8 cellular contexts compared by ENCODE assay signal in the genomic region with DNA sequence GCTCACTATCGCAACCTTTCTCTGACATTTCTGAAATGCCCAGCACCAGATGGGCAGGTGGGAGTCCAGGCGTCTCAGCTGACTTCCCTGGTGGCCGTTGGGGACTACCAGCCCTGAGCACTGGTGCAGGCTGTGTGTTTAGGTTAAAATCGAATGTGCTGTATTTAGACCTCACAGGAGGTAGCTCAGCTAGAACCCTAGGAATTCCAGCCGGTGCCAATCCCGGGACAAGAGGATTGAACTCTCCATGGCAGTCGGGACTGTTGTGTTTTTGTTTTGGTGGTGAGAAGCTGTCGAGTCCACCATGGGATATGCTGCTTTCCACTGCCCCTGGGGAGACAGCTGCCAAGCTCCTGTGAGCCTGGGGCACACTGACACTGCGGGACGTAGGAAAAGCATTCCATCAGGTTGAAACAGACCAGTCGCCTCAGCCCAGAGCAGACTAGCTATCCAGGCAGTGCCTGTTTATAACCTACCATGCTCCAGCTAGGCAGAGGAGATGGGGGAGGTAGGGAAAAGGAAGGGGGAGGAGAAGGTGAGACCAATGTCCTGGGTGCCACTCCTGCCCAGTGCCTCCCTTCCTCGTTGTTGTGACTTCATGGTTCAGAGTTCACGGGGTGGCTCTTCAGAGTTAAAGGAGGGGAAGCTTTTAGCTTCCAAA. TPM values are rescaled to one million over a fixed set of nuclear protein-coding genes. Genes with fewer than 3 reads are reported as not detected.
DNase-seq lines count a peak whose midpoint lies in the region; ATAC-seq, FAIRE-seq and TF ChIP-seq lines count a peak whose summit lies in the region.

No MANE protein-coding gene starts in this region.

- peaks cover 73% of the 10 kb centered on the region for H3K79me2 ChIP-seq in mammary epithelial cell (ENCODE audit: insufficient read depth, low read length)

- no peak for TF ChIP-seq CTCF in activated CD8-positive, alpha-beta T cell treated with anti-CD3 and anti-CD28 coated beads for 36 hours (IDR thresholded peaks at IDR 0.05)
- TF ChIP-seq CTCF in mammary epithelial cell (conservative IDR thresholded peaks at IDR 0.05 in 1 of 2, IDR thresholded peaks at IDR 0.05 in 1 of 2; ENCODE audit: extremely low read depth in 1 of 2, insufficient read depth in 1 of 2, low read depth in 1 of 2, low read length in 2 of 2): no peak

- intact Hi-C loops in activated CD8-positive, alpha-beta T cell treated with anti-CD3 and anti-CD28 coated beads for 36 hours (cut with micrococcal nuclease): no loop called here
- intact Hi-C loops in mammary epithelial cell (cut with micrococcal nuclease): no loop called here
- intact Hi-C loops in left colon (cut with DNase I, micrococcal nuclease): loop anchor here in 1 of 2 donors (10.0 kb wide), 1 partner anchor 51 kb away; no protein-coding TSS in a partner anchor

- peaks cover 77% of the 10 kb centered on the region for H3K4me1 ChIP-seq in mammary epithelial cell (ENCODE audit: insufficient read depth, low read length)

- no peaks in the 10 kb centered on the region for H3K27me3 ChIP-seq in mammary epithelial cell (ENCODE audit: insufficient read depth, low read length)

- H3K27me3 Mint-ChIP-seq in activated CD8-positive, alpha-beta T cell treated with anti-CD3 and anti-CD28 coated beads for 36 hours: no peaks in the 10 kb centered on the region
- H3K27me3 Mint-ChIP-seq in activated CD8-positive, alpha-beta T cell treated with anti-CD3 and anti-CD28 coated beads, Interleukin-2, amount 10 ng/mL, durations not matched to agents 7 days and 5 days (ENCODE audit: low read depth): no peaks in the 10 kb centered on the region

- H3K9me3 Mint-ChIP-seq in activated CD8-positive, alpha-beta T cell treated with anti-CD3 and anti-CD28 coated beads for 36 hours: no peaks in the 10 kb centered on the region
- no peaks in the 10 kb centered on the region for H3K9me3 Mint-ChIP-seq in activated CD8-positive, alpha-beta T cell treated with anti-CD3 and anti-CD28 coated beads, Interleukin-2, amount 10 ng/mL, durations not matched to agents 7 days and 5 days (ENCODE audit: insufficient read depth)

- peaks cover 18% of the 10 kb centered on the region for H3K36me3 Mint-ChIP-seq in activated CD8-positive, alpha-beta T cell treated with anti-CD3 and anti-CD28 coated beads for 36 hours (ENCODE audit: low read depth)
- H3K36me3 Mint-ChIP-seq in activated CD8-positive, alpha-beta T cell treated with anti-CD3 and anti-CD28 coated beads, Interleukin-2, amount 10 ng/mL, durations not matched to agents 7 days and 5 days (ENCODE audit: low read depth): no peaks in the 10 kb centered on the region

- ATAC-seq in activated CD8-positive, alpha-beta T cell treated with anti-CD3 and anti-CD28 coated beads for 36 hours: no peak
- ATAC-seq in activated CD8-positive, alpha-beta T cell treated with anti-CD3 and anti-CD28 coated beads, Interleukin-2, amount 10 ng/mL, durations not matched to agents 7 days and 5 days: no peak
- ATAC-seq in left colon (peak; percentile 66), HG02973 (IDR thresholded peaks at IDR 0.05; ENCODE audit: unreplicated experiment) (no peak), HG03571 (IDR thresholded peaks at IDR 0.05; ENCODE audit: unreplicated experiment) (no peak)

- no TSS peak for BruUV-seq in mammary epithelial cell (replicated peaks; lab: Mats Ljungman, UMichigan)

- H3K27ac Mint-ChIP-seq in activated CD8-positive, alpha-beta T cell treated with anti-CD3 and anti-CD28 coated beads for 36 hours: peak overlapping the region; percentile 19
- H3K27ac Mint-ChIP-seq in activated CD8-positive, alpha-beta T cell treated with anti-CD3 and anti-CD28 coated beads, Interleukin-2, amount 10 ng/mL, durations not matched to agents 7 days and 5 days: no peak overlapping the region

- WGBS in mammary epithelial cell (ENCODE audit: low coverage, missing lambda C conversion rate): 25% methylated on average over 13 of the region's 13 CpGs

- no peak for DNase-seq in activated CD8-positive, alpha-beta T cell treated with anti-CD3 and anti-CD28 coated beads for 36 hours
- DNase-seq in activated CD8-positive, alpha-beta T cell treated with anti-CD3 and anti-CD28 coated beads, Interleukin-2, amount 10 ng/mL, durations not matched to agents 7 days and 5 days: no peak
- DNase-seq in mammary epithelial cell: peak; percentile 86
- DNase-seq in left colon: peak in 1 of 2 donors; percentile 77
- DNase-seq in urothelium cell line (ENCODE audit: low spot score): peak; percentile 44
- no peak for DNase-seq in HK-2 (ENCODE audit: unreplicated experiment)

- H3K9ac ChIP-seq in mammary epithelial cell (ENCODE audit: insufficient read depth, low read length): peak overlapping the region; percentile 91

- CTCF ChIA-PET in activated CD8-positive, alpha-beta T cell treated with anti-CD3 and anti-CD28 coated beads for 36 hours (lab: Charles Lee): interaction anchor here (0.7 to 4.4 kb wide), 6 partner anchors 9 to 118 kb away, joined by 3 to 17 read pairs (median 4); no protein-coding TSS in a partner anchor
- CTCF ChIA-PET in activated CD8-positive, alpha-beta T cell treated with anti-CD3 and anti-CD28 coated beads, Interleukin-2, amount 10 ng/mL, durations not matched to agents 7 days and 5 days (lab: Charles Lee): interaction anchor here (0.9 to 2.4 kb wide), 14 partner anchors 12 to 119 kb away, joined by 3 to 12 read pairs (median 4); no protein-coding TSS in a partner anchor
- CTCF ChIA-PET in mammary epithelial cell (lab: Charles Lee; ENCODE audit: low non-redundant PET): interaction anchor here (1.1 kb wide), 1 partner anchor 73 kb away, joined by 3 read pairs; no protein-coding TSS in a partner anchor

- peaks cover 31% of the 10 kb centered on the region for H3K36me3 ChIP-seq in mammary epithelial cell (ENCODE audit: insufficient read depth, low read length)

- POLR2A ChIA-PET in activated CD8-positive, alpha-beta T cell treated with anti-CD3 and anti-CD28 coated beads for 36 hours (lab: Charles Lee): interaction anchor here (0.6 to 2.4 kb wide), 6 partner anchors 10 to 73 kb away, joined by 3 to 8 read pairs (median 4); no protein-coding TSS in a partner anchor
- POLR2A ChIA-PET in activated CD8-positive, alpha-beta T cell treated with anti-CD3 and anti-CD28 coated beads, Interleukin-2, amount 10 ng/mL, durations not matched to agents 7 days and 5 days (lab: Charles Lee): interaction anchor here (0.6 to 2.3 kb wide), 8 partner anchors 9 to 72 kb away, joined by 3 to 9 read pairs (median 4); no protein-coding TSS in a partner anchor

- FAIRE-seq in urothelium cell line (lab: Jason Lieb, UNC): no peak

- H3K4me2 ChIP-seq in mammary epithelial cell (ENCODE audit: insufficient read depth, low read depth, low read length): peak overlapping the region; percentile 34

- no peaks in the 10 kb centered on the region for H4K20me1 ChIP-seq in mammary epithelial cell (ENCODE audit: insufficient read depth, low read length)

- no peak overlapping the region for H3K4me3 ChIP-seq in mammary epithelial cell (replicated peaks in 1 of 3; ENCODE audit: insufficient read depth in 1 of 3, low read depth in 2 of 3, low read length in 3 of 3)

- no peaks in the 10 kb centered on the region for H3K9me3 ChIP-seq in mammary epithelial cell (replicated peaks; ENCODE audit: insufficient read depth, low read length)

- H2AFZ ChIP-seq in mammary epithelial cell (ENCODE audit: low read depth, low read length): no peak overlapping the region

- dilution Hi-C loops in mammary epithelial cell (cut with HindIII; ENCODE audit: low sequenced_read_pairs): loop anchor here (5.0 kb wide), 3 partner anchors 36 to 96 kb away; no protein-coding TSS in a partner anchor

- peak overlapping the region; percentile 98 for H3K27ac ChIP-seq in mammary epithelial cell (ENCODE audit: insufficient read depth, low read depth, low read length)

- no peak overlapping the region for H3K4me3 Mint-ChIP-seq in activated CD8-positive, alpha-beta T cell treated with anti-CD3 and anti-CD28 coated beads for 36 hours
- no peak overlapping the region for H3K4me3 Mint-ChIP-seq in activated CD8-positive, alpha-beta T cell treated with anti-CD3 and anti-CD28 coated beads, Interleukin-2, amount 10 ng/mL, durations not matched to agents 7 days and 5 days

- in situ Hi-C loops in mammary epithelial cell (cut with MboI; ENCODE audit: low sequenced_read_pairs in 2 of 2): no loop called here

- H3K4me1 Mint-ChIP-seq in activated CD8-positive, alpha-beta T cell treated with anti-CD3 and anti-CD28 coated beads for 36 hours (ENCODE audit: low read depth): peaks cover 45% of the 10 kb centered on the region
- H3K4me1 Mint-ChIP-seq in activated CD8-positive, alpha-beta T cell treated with anti-CD3 and anti-CD28 coated beads, Interleukin-2, amount 10 ng/mL, durations not matched to agents 7 days and 5 days (ENCODE audit: low read depth): peaks cover 42% of the 10 kb centered on the region

RNA-seq across cellular contexts. Expression of a gene that starts 52.9 kb away (rescaled TPM):
- 100 to 1,000 TPM in 1 of 2 experiments, 10 to 100 TPM in 1; 99.8 to 105 TPM for total RNA-seq in activated CD8-positive, alpha-beta T cell treated with anti-CD3 and anti-CD28 coated beads for 36 hours
- total RNA-seq in activated CD8-positive, alpha-beta T cell treated with anti-CD3 and anti-CD28 coated beads, Interleukin-2, amount 10 ng/mL, durations not matched to agents 7 days and 5 days: 10 to 100 TPM; 34.9 to 37.5 TPM
- 100 to 1,000 TPM; 163 to 339 TPM for total RNA-seq in mammary epithelial cell
- polyA plus RNA-seq in mammary epithelial cell: 71.2 TPM
- 276 TPM for polyA minus RNA-seq in mammary epithelial cell
- 100 to 1,000 TPM; 268 to 361 TPM for total RNA-seq in left colon

Comparison
In these comparisons a context has a peak if more than half of its experiments do, and no peak if none do; other contexts are left out.
1. DNase-seq: peak in mammary epithelial cell (single experiment) and urothelium cell line (single experiment); none in activated CD8-positive, alpha-beta T cell treated with anti-CD3 and anti-CD28 coated beads for 36 hours (single experiment), activated CD8-positive, alpha-beta T cell treated with anti-CD3 and anti-CD28 coated beads, Interleukin-2, amount 10 ng/mL, durations not matched to agents 7 days and 5 days (single experiment) and HK-2 (single experiment).